Comparison of ENCODE assay signal across 8 cellular contexts in the genomic region with DNA sequence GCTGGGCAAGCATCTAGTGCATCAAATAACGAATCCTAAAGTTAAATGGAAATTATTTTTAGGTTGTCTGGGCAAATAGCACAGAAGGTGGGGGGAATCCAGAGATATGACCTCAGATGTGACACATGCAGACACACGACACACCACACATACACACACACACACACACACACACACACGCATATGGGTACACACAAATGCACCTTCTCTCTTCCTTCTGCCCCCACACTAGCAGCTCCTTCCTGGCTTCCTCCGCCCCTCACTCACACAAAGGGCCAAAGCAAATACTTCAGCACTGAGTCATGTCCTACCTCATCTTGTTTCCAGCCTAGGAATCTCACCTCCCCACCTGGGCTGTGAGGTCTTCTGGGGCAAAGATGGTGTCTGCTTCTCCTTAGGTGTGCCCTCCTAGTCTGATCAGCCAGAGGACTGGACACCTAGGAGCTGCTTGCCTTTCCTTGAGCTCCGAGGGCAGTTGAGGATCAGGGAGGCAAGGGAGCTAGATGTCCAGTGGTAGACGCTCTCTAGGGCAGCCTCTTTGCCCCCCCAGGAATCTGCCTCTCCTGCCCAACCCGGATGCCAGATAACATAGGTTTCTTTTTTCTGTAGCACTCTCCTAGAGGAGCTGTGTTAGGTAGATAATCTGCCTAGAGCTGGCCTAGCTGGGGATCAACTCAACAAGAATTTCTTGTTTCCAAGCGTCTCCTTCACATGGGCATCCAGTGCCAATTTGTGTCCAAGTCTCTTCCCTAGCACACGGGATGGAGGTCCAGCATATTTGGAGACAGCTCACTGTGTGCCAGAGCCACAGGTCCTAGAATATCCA. TPM values are rescaled to one million over a fixed set of nuclear protein-coding genes. Genes with fewer than 3 reads are reported as not detected.
DNase-seq lines count a peak whose midpoint lies in the region; ATAC-seq lines count a peak whose summit lies in the region.

No MANE protein-coding gene starts in this region.

- DNase-seq in HT-29 (ENCODE audit: low spot score), result peak; percentile 90
- DNase-seq in activated CD8-positive, alpha-beta memory T cell treated with anti-CD3 and anti-CD28 coated beads, Interleukin-2, amount 50 U/mL, for 48 hours, result peak; percentile 70
- peak; percentile 91 for DNase-seq in iPS DF 19.7 (ENCODE audit: low read depth, low spot score)
- peak; percentile 31 to 50 (median 50) for DNase-seq in stimulated activated CD4-positive, alpha-beta T cell treated with anti-CD3 and anti-CD28 coated beads, TNF-alpha, amount 100 ng/mL, for 4 hours (ENCODE audit: low read depth in 3 of 3)
- no peak for DNase-seq in amniotic stem cell (lab: John Stamatoyannopoulos, UW)

- ATAC-seq in GM18907 (IDR thresholded peaks at IDR 0.05; ENCODE audit: unreplicated experiment), result no peak
- ATAC-seq in HG02588 (IDR thresholded peaks at IDR 0.05; ENCODE audit: unreplicated experiment), result no peak
- no peak for ATAC-seq in HG02938 (IDR thresholded peaks at IDR 0.05; ENCODE audit: unreplicated experiment)

RNA-seq across cellular contexts. Expression of gene JADE2, which starts 14.3 kb away (rescaled TPM):
- total RNA-seq in HT-29 (2014; rRNA removed; shearing (Covaris generic)), result 47.6 and 50.1 TPM in 2 replicates
